ENCODE assay signal across 28 cellular contexts in genomic region chr9:71037521-71037920, GRCh38.
"Had no signal": no experiment of that assay in that cellular context is flagged by ENCODE, and none has a peak within 500 bp of the region (broad histone marks: within the 10 kb centered on the region; RNA-seq: fewer than 3 reads in every experiment).

No MANE protein-coding gene starts in this region.

- H3K27ac ChIP-seq: ascending aorta, breast epithelium, cardiac muscle cell, coronary artery, dorsolateral prefrontal cortex, esophagus muscularis mucosa, foreskin keratinocyte, gastrocnemius medialis, heart left ventricle had no signal

- H3K4me1 ChIP-seq: ascending aorta, breast epithelium, esophagus muscularis mucosa, foreskin keratinocyte, gastrocnemius medialis, heart left ventricle had no signal

- H3K36me3 ChIP-seq: ascending aorta, breast epithelium, cardiac muscle cell, esophagus muscularis mucosa, gastrocnemius medialis, heart left ventricle had no signal

- DNase-seq: activated CD4-positive, alpha-beta memory T cell treated with anti-CD3 and anti-CD28 coated beads, Interleukin-2, amount 10 ng/mL, durations not matched to agents 7 days and 5 days; activated CD4-positive, alpha-beta T cell treated with anti-CD3 and anti-CD28 coated beads for 1 hour; activated CD4-positive, alpha-beta T cell treated with anti-CD3 and anti-CD28 coated beads for 4 hours; activated CD4-positive, alpha-beta T cell treated with anti-CD3 and anti-CD28 coated beads, Interleukin-2, amount 10 ng/mL, durations not matched to agents 7 days and 5 days; activated CD4-positive, alpha-beta T cell treated with anti-CD3 and anti-CD28 coated beads, Interleukin-2, amount 50 U/mL, for 4 hours; activated CD8-positive, alpha-beta memory T cell treated with anti-CD3 and anti-CD28 coated beads, Interleukin-2, amount 50 U/mL, for 48 hours; activated gamma-delta T cell; activated naive CD4-positive, alpha-beta T cell; activated naive CD4-positive, alpha-beta T cell treated with anti-CD3 and anti-CD28 coated beads, Interleukin-2, amount 10 ng/mL, durations not matched to agents 7 days and 5 days; activated naive CD8-positive, alpha-beta T cell treated with anti-CD3 and anti-CD28 coated beads, Interleukin-2, amount 10 ng/mL, durations not matched to agents 7 days and 5 days; activated T-cell treated with anti-CD3 and anti-CD28 coated beads for 4 hours; activated T-cell treated with anti-CD3 and anti-CD28 coated beads, Interleukin-2, amount 50 U/mL, for 24 hours; activated T-cell treated with anti-CD3 and anti-CD28 coated beads, Interleukin-2, amount 50 U/mL, for 72 hours; central memory CD4-positive, alpha-beta T cell; dorsolateral prefrontal cortex; effector memory CD4-positive, alpha-beta T cell; endodermal cell; erythroblast; foreskin keratinocyte; gastrocnemius medialis; glutamatergic neuron; heart left ventricle; T-helper 2 cell had no signal

- H3K9me3 ChIP-seq: ascending aorta, breast epithelium, esophagus muscularis mucosa, gastrocnemius medialis, heart left ventricle had no signal

- H3K27me3 ChIP-seq: ascending aorta, breast epithelium, cardiac muscle cell, dorsolateral prefrontal cortex, esophagus muscularis mucosa, gastrocnemius medialis, heart left ventricle had no signal

- H3K4me3 ChIP-seq: ascending aorta, breast epithelium, cardiac muscle cell, coronary artery, dorsolateral prefrontal cortex, esophagus muscularis mucosa, gastrocnemius medialis, heart left ventricle had no signal
